Comparison of ENCODE assay signal across 8 cellular contexts in the genomic region with DNA sequence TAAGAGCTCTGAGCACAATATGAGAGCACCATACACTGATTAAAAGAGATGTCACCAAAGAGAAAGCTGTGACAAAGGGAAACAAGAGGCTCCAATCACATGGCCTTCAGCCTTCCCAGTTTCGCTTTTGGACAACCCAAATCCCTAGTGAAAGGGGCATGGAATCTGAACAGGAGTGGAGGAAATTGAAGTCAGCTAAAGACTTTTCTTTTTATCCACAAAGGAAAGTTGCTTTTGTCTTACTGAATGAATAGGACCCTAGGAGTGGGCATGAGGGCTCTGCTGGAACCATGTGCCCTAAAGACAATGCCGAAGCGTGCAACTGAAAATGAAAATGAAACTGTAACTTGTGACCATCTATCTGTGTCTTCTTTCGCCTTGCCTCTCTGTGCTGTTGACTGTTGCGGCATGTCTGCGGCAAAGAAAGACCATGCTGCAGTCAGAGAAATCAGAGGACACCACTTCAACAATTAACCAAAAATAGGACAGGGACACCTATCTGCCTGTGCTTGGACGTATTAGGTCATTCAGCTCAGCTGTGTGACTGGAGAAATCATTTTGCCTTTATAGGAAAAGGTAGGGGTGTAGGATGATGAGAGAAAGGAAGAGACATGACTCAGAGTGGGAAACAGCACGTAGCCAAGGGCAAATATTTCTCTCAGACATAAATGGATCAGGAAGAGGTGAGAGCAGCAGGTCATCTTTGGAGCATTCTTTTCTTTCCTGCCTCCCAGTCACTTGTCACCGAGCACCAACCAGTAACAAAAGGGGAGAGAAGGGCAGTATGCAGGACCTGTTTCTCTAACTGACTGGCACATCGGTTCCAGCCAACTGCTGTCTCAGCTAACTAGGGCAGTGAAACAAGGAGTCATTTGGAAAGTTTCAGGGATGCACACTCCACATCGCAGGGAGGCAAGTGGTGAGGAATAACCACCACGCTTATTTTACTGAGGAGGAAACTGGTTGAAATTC. TPM values are rescaled to one million over a fixed set of nuclear protein-coding genes. Genes with fewer than 3 reads are reported as not detected.
DNase-seq lines count a peak whose midpoint lies in the region; ATAC-seq lines count a peak whose summit lies in the region.

No MANE protein-coding gene starts in this region.

- peak overlapping the region; percentile 35 for H3K4me3 ChIP-seq in Jurkat, Clone E6-1 (ENCODE audit: low read length)

- POLR2A ChIA-PET in activated CD4-positive, alpha-beta memory T cell treated with anti-CD3 and anti-CD28 coated beads for 36 hours (lab: Charles Lee), result no interaction called here

- no peaks in the 10 kb centered on the region for H3K36me3 Mint-ChIP-seq in activated CD4-positive, alpha-beta memory T cell treated with anti-CD3 and anti-CD28 coated beads for 36 hours
- peaks cover 0 to 2% of the 10 kb centered on the region in 2 donors for H3K36me3 Mint-ChIP-seq in stimulated activated naive B cell treated with anti-CD40 and anti-IgM and Interleukin-4, amounts not matched to agents 10 μg/mL and 1 μg/mL and 100 μg/mL, for 72 hours

- peak; percentile 100 for ATAC-seq in GM21723 (IDR thresholded peaks at IDR 0.05; ENCODE audit: unreplicated experiment)
- peak; percentile 86 to 93 for ATAC-seq in left cardiac atrium
- ATAC-seq in stimulated activated naive B cell treated with anti-CD40 and anti-IgM and Interleukin-4, amounts not matched to agents 10 μg/mL and 1 μg/mL and 100 μg/mL, for 72 hours (replicated peaks), result peak; percentile 84 to 88

- intact Hi-C loops in activated CD4-positive, alpha-beta memory T cell treated with anti-CD3 and anti-CD28 coated beads for 36 hours (cut with micrococcal nuclease), result loop anchor here (5.0 kb wide), 1 partner anchor 195 kb away; no protein-coding TSS in a partner anchor
- intact Hi-C loops in left cardiac atrium (cut with DNase I), result no loop called here

- no peaks in the 10 kb centered on the region for H3K9me3 Mint-ChIP-seq in activated CD4-positive, alpha-beta memory T cell treated with anti-CD3 and anti-CD28 coated beads for 36 hours
- no peaks in the 10 kb centered on the region for H3K9me3 Mint-ChIP-seq in stimulated activated naive B cell treated with anti-CD40 and anti-IgM and Interleukin-4, amounts not matched to agents 10 μg/mL and 1 μg/mL and 100 μg/mL, for 72 hours

- CTCF ChIA-PET in activated CD4-positive, alpha-beta memory T cell treated with anti-CD3 and anti-CD28 coated beads for 36 hours (lab: Charles Lee), result interaction anchor here (1.1 kb wide), 2 partner anchors 14 to 79 kb away, joined by 3 to 4 read pairs; no protein-coding TSS in a partner anchor

- H3K4me3 Mint-ChIP-seq in activated CD4-positive, alpha-beta memory T cell treated with anti-CD3 and anti-CD28 coated beads for 36 hours, result peak overlapping the region; percentile 54
- peak overlapping the region; percentile 64 to 75 for H3K4me3 Mint-ChIP-seq in stimulated activated naive B cell treated with anti-CD40 and anti-IgM and Interleukin-4, amounts not matched to agents 10 μg/mL and 1 μg/mL and 100 μg/mL, for 72 hours

- peaks cover 18% of the 10 kb centered on the region for H3K4me1 Mint-ChIP-seq in activated CD4-positive, alpha-beta memory T cell treated with anti-CD3 and anti-CD28 coated beads for 36 hours (ENCODE audit: low read depth)
- H3K4me1 Mint-ChIP-seq in stimulated activated naive B cell treated with anti-CD40 and anti-IgM and Interleukin-4, amounts not matched to agents 10 μg/mL and 1 μg/mL and 100 μg/mL, for 72 hours, result peaks cover 7 to 8% of the 10 kb centered on the region in 2 donors

- peak; percentile 72 for DNase-seq in NCI-H2107 treated with DMSO at 0.1 percent for 48 hours (lab: John Stamatoyannopoulos, UW; ENCODE audit: unreplicated experiment)
- DNase-seq in NCI-H2107 (lab: John Stamatoyannopoulos, UW), result no peak
- peak; percentile 14 for DNase-seq in Jurkat, Clone E6-1 (ENCODE audit: low read depth, low spot score)
- DNase-seq in activated CD4-positive, alpha-beta memory T cell treated with anti-CD3 and anti-CD28 coated beads for 36 hours, result peak; percentile 24
- DNase-seq in left cardiac atrium, result peak; percentile 43
- DNase-seq in stimulated activated naive B cell treated with anti-CD40 and anti-IgM and Interleukin-4, amounts not matched to agents 10 μg/mL and 1 μg/mL and 100 μg/mL, for 72 hours, result no peak
- DNase-seq in effector CD8-positive, alpha-beta T cell (lab: John Stamatoyannopoulos, UW), result no peak

- peaks cover 17% of the 10 kb centered on the region for H3K27me3 Mint-ChIP-seq in activated CD4-positive, alpha-beta memory T cell treated with anti-CD3 and anti-CD28 coated beads for 36 hours
- peaks cover 6 to 18% of the 10 kb centered on the region in 2 donors for H3K27me3 Mint-ChIP-seq in stimulated activated naive B cell treated with anti-CD40 and anti-IgM and Interleukin-4, amounts not matched to agents 10 μg/mL and 1 μg/mL and 100 μg/mL, for 72 hours

- H3K27ac Mint-ChIP-seq in activated CD4-positive, alpha-beta memory T cell treated with anti-CD3 and anti-CD28 coated beads for 36 hours, result no peak overlapping the region
- no peak overlapping the region for H3K27ac Mint-ChIP-seq in stimulated activated naive B cell treated with anti-CD40 and anti-IgM and Interleukin-4, amounts not matched to agents 10 μg/mL and 1 μg/mL and 100 μg/mL, for 72 hours

RNA-seq across cellular contexts. Expression of gene CAV2, which starts 12.3 kb away (rescaled TPM):
- not detected for polyA plus RNA-seq in Jurkat, Clone E6-1 (2012; ENCODE audit: insufficient read depth, insufficient read length)
- not detected for total RNA-seq in activated CD4-positive, alpha-beta memory T cell treated with anti-CD3 and anti-CD28 coated beads for 36 hours
- 100 to 1,000 TPM; 167 to 244 TPM for total RNA-seq in left cardiac atrium

RNA-seq across cellular contexts. Expression of gene CAV1, which starts 13.0 kb away (rescaled TPM):
- 7.1 TPM for polyA plus RNA-seq in Jurkat, Clone E6-1 (2012; ENCODE audit: insufficient read depth, insufficient read length)
- under 1 TPM; 0.07 to 0.19 TPM for total RNA-seq in activated CD4-positive, alpha-beta memory T cell treated with anti-CD3 and anti-CD28 coated beads for 36 hours
- total RNA-seq in left cardiac atrium, result 100 to 1,000 TPM; 423 to 465 TPM

Comparison
In these comparisons a context has a peak if more than half of its experiments do, and no peak if none do; other contexts are left out.
1. DNase-seq: peak in NCI-H2107 treated with DMSO at 0.1 percent for 48 hours (single experiment), Jurkat, Clone E6-1 (single experiment), activated CD4-positive, alpha-beta memory T cell treated with anti-CD3 and anti-CD28 coated beads for 36 hours (single experiment) and left cardiac atrium (single experiment); none in NCI-H2107 (single experiment), stimulated activated naive B cell treated with anti-CD40 and anti-IgM and Interleukin-4, amounts not matched to agents 10 μg/mL and 1 μg/mL and 100 μg/mL, for 72 hours (single experiment) and effector CD8-positive, alpha-beta T cell (single experiment).
2. RNA of gene CAV2, which starts 12.3 kb away (total RNA-seq): 167 to 244 TPM in left cardiac atrium; not detected in activated CD4-positive, alpha-beta memory T cell treated with anti-CD3 and anti-CD28 coated beads for 36 hours; every median in the first group is over 100 times any median in the second.
3. RNA of gene CAV1, which starts 13.0 kb away (total RNA-seq): 423 to 465 TPM in left cardiac atrium; 0.07 to 0.19 TPM in activated CD4-positive, alpha-beta memory T cell treated with anti-CD3 and anti-CD28 coated beads for 36 hours; every median in the first group is over 100 times any median in the second.
4. Peak in every context shown above with its lines, with median percentiles within 50 percentile points of each other: ATAC-seq.